In genomic region chr19:23343434-23344010, GRCh38 we compare ENCODE assay signal across 23 cellular contexts. TPM values are rescaled to one million over a fixed set of nuclear protein-coding genes. Genes with fewer than 3 reads are reported as not detected.
DNase-seq lines count a peak whose midpoint lies in the region; ATAC-seq and TF ChIP-seq lines count a peak whose summit lies in the region.
"Had no signal": no experiment of that assay in that cellular context is flagged by ENCODE, and none has a peak within 500 bp of the region (broad histone marks: within the 10 kb centered on the region; RNA-seq: fewer than 3 reads in every experiment).

No MANE protein-coding gene starts in this region.

- no peak for TF ChIP-seq POLR2A in NB4 (IDR thresholded peaks at IDR 0.05; ENCODE audit: extremely low read depth, insufficient read length)

- ATAC-seq in left ventricle myocardium superior (peak; percentile 60), GM19328 (IDR thresholded peaks at IDR 0.05; ENCODE audit: unreplicated experiment) (no peak)
- no peak for ATAC-seq in stimulated activated naive CD8-positive, alpha-beta T cell treated with anti-CD3 and anti-CD28 coated beads, Interleukin-15, amount 100 ng/mL, for 72 hours
- ATAC-seq: stimulated activated naive B cell treated with anti-CD40 and anti-IgM and Interleukin-4, amounts not matched to agents 10 μg/mL and 1 μg/mL and 100 μg/mL, for 72 hours; T-cell had no signal

- H3K27me3 Mint-ChIP-seq in stimulated activated naive CD8-positive, alpha-beta T cell treated with anti-CD3 and anti-CD28 coated beads, Interleukin-15, amount 100 ng/mL, for 72 hours, result no peaks in the 10 kb centered on the region
- H3K27me3 Mint-ChIP-seq: IgD-negative memory B cell; stimulated activated naive B cell treated with anti-CD40 and anti-IgM and Interleukin-4, amounts not matched to agents 10 μg/mL and 1 μg/mL and 100 μg/mL, for 72 hours; T-cell had no signal

- no peak for DNase-seq in left ventricle myocardium superior
- no peak for DNase-seq in cardiac septum (ENCODE audit: low spot score)
- DNase-seq in NB4 (ENCODE audit: low read depth), result peak; percentile 17
- DNase-seq in caudate nucleus (lab: John Stamatoyannopoulos, UW), result peak in 15 of 61 donors; percentile 3 to 43 (median 15)
- DNase-seq in stimulated activated naive CD8-positive, alpha-beta T cell treated with anti-CD3 and anti-CD28 coated beads, Interleukin-15, amount 100 ng/mL, for 72 hours, result no peak
- no peak for DNase-seq in SW 1271 (lab: John Stamatoyannopoulos, UW)
- DNase-seq: activated CD4-positive, alpha-beta T cell treated with anti-CD3 and anti-CD28 coated beads, Interleukin-2, amount 50 U/mL, for 48 hours; activated naive CD4-positive, alpha-beta T cell treated with anti-CD3 and anti-CD28 coated beads for 36 hours; amygdala; H7; NCI-H1417 treated with DMSO at 0.1 percent for 48 hours; NCI-H2171; NCI-H510A; Peyer's patch; stimulated activated CD4-positive, alpha-beta T cell treated with anti-CD3 and anti-CD28 coated beads, Interleukin-15, amount 100 ng/mL, for 24 hours; stimulated activated naive B cell treated with anti-CD40 and anti-IgM and Interleukin-4, amounts not matched to agents 10 μg/mL and 1 μg/mL and 100 μg/mL, for 72 hours; T-cell had no signal

- H3K9me3 Mint-ChIP-seq in stimulated activated naive CD8-positive, alpha-beta T cell treated with anti-CD3 and anti-CD28 coated beads, Interleukin-15, amount 100 ng/mL, for 72 hours, result peaks cover 57 to 71% of the 10 kb centered on the region in 2 donors

- no peak overlapping the region for H3K4me3 ChIP-seq in NB4 (ENCODE audit: low read depth, low read length)
- H3K4me3 ChIP-seq: coronary artery, Peyer's patch, SJSA1 had no signal

- peak overlapping the region; percentile 59 for H3K27ac ChIP-seq in caudate nucleus (ENCODE audit: low read depth, low read length)
- H3K27ac ChIP-seq: coronary artery, neutrophil, Peyer's patch, SJSA1 had no signal

- no peak overlapping the region for H3K4me3 Mint-ChIP-seq in stimulated activated naive CD8-positive, alpha-beta T cell treated with anti-CD3 and anti-CD28 coated beads, Interleukin-15, amount 100 ng/mL, for 72 hours
- H3K4me3 Mint-ChIP-seq: activated naive CD4-positive, alpha-beta T cell treated with anti-CD3 and anti-CD28 coated beads for 36 hours; activated T-helper 1 cell treated with anti-CD3 and anti-CD28 coated beads, Interleukin-12 subunit alpha, Interleukin-12 subunit beta, Interleukin-2, Interleukin-4 antibody, amounts not matched to agents 30 ng/mL and 10 ng/mL and 1 ng/mL, durations not matched to agents 14 hours and 24 hours and 36 hours; stimulated activated naive B cell treated with anti-CD40 and anti-IgM and Interleukin-4, amounts not matched to agents 10 μg/mL and 1 μg/mL and 100 μg/mL, for 72 hours; T-cell had no signal

- H3K27ac Mint-ChIP-seq in stimulated activated naive CD8-positive, alpha-beta T cell treated with anti-CD3 and anti-CD28 coated beads, Interleukin-15, amount 100 ng/mL, for 72 hours, result no peak overlapping the region
- H3K27ac Mint-ChIP-seq: activated naive CD4-positive, alpha-beta T cell treated with anti-CD3 and anti-CD28 coated beads for 36 hours; activated T-helper 1 cell treated with anti-CD3 and anti-CD28 coated beads, Interleukin-12 subunit alpha, Interleukin-12 subunit beta, Interleukin-2, Interleukin-4 antibody, amounts not matched to agents 30 ng/mL and 10 ng/mL and 1 ng/mL, durations not matched to agents 14 hours and 24 hours and 36 hours; IgD-negative memory B cell; stimulated activated naive B cell treated with anti-CD40 and anti-IgM and Interleukin-4, amounts not matched to agents 10 μg/mL and 1 μg/mL and 100 μg/mL, for 72 hours; T-cell had no signal

- intact Hi-C loops in left ventricle myocardium superior (cut with micrococcal nuclease) (no loop called here), cardiac septum (cut with DNase I) (no loop called here)

- no peaks in the 10 kb centered on the region for H3K4me1 Mint-ChIP-seq in stimulated activated naive CD8-positive, alpha-beta T cell treated with anti-CD3 and anti-CD28 coated beads, Interleukin-15, amount 100 ng/mL, for 72 hours

- TF ChIP-seq CTCF in NB4 (IDR thresholded peaks at IDR 0.05; ENCODE audit: low read depth, low read length), result no peak

RNA-seq across cellular contexts. Expression of gene ZNF91, which starts 51.7 kb away (rescaled TPM):
- total RNA-seq in left ventricle myocardium superior, result 147 TPM
- 91.1 TPM for total RNA-seq in cardiac septum
